Comparison of ENCODE assay signal across 10 cellular contexts in genomic region chr7:40299097-40299496, GRCh38.
A peak's percentile ranks its signal among the peaks of the same experiment; 100 is the strongest.
DNase-seq lines count a peak whose midpoint lies in the region; ATAC-seq and TF ChIP-seq lines count a peak whose summit lies in the region.
"Had no signal": no experiment of that assay in that cellular context is flagged by ENCODE, and none has a peak within 500 bp of the region (broad histone marks: within the 10 kb centered on the region; RNA-seq: fewer than 3 reads in every experiment).

No MANE protein-coding gene starts in this region.

- no peaks in the 10 kb centered on the region for H3K36me3 Mint-ChIP-seq in activated CD4-positive, alpha-beta T cell treated with anti-CD3 and anti-CD28 coated beads, Interleukin-2, amount 10 ng/mL, durations not matched to agents 7 days and 5 days (ENCODE audit: low read depth)

- no peak for TF ChIP-seq EP300 in Ishikawa (IDR thresholded peaks at IDR 0.05; ENCODE audit: borderline replicate concordance)

- POLR2A ChIA-PET in activated CD4-positive, alpha-beta T cell treated with anti-CD3 and anti-CD28 coated beads, Interleukin-2, amount 10 ng/mL, durations not matched to agents 7 days and 5 days (lab: Charles Lee) = no interaction called here

- no peak overlapping the region for H3K4me3 Mint-ChIP-seq in activated CD4-positive, alpha-beta T cell treated with anti-CD3 and anti-CD28 coated beads, Interleukin-2, amount 10 ng/mL, durations not matched to agents 7 days and 5 days
- H3K4me3 Mint-ChIP-seq: neural crest cell had no signal

- H3K27me3 Mint-ChIP-seq in activated CD4-positive, alpha-beta T cell treated with anti-CD3 and anti-CD28 coated beads, Interleukin-2, amount 10 ng/mL, durations not matched to agents 7 days and 5 days = no peaks in the 10 kb centered on the region

- DNase-seq in activated CD4-positive, alpha-beta T cell treated with anti-CD3 and anti-CD28 coated beads for 48 hours = peak; percentile 4
- DNase-seq in activated CD4-positive, alpha-beta T cell treated with anti-CD3 and anti-CD28 coated beads, Interleukin-2, amount 10 ng/mL, durations not matched to agents 7 days and 5 days = no peak
- peak; percentile 71 to 97 for DNase-seq in dermis microvascular lymphatic vessel endothelial cell (ENCODE audit: low read depth in 2 of 2)
- DNase-seq in skeletal muscle cell (ENCODE audit: low read depth) = peak; percentile 75
- DNase-seq in NCI-H1930 (lab: John Stamatoyannopoulos, UW) = no peak
- DNase-seq: NCI-H1092 had no signal

- no peak for TF ChIP-seq RAD21 in Ishikawa (IDR thresholded peaks at IDR 0.05; ENCODE audit: low read depth)

- no peaks in the 10 kb centered on the region for H3K9me3 Mint-ChIP-seq in activated CD4-positive, alpha-beta T cell treated with anti-CD3 and anti-CD28 coated beads, Interleukin-2, amount 10 ng/mL, durations not matched to agents 7 days and 5 days

- CTCF ChIA-PET in activated CD4-positive, alpha-beta T cell treated with anti-CD3 and anti-CD28 coated beads, Interleukin-2, amount 10 ng/mL, durations not matched to agents 7 days and 5 days (lab: Charles Lee) = no interaction called here

- no peak overlapping the region for H3K4me3 ChIP-seq in skeletal muscle cell (ENCODE audit: low read depth, low read length)

- H3K27ac Mint-ChIP-seq in activated CD4-positive, alpha-beta T cell treated with anti-CD3 and anti-CD28 coated beads, Interleukin-2, amount 10 ng/mL, durations not matched to agents 7 days and 5 days = no peak overlapping the region

- no peak for ATAC-seq in GM19397 (IDR thresholded peaks at IDR 0.05; ENCODE audit: unreplicated experiment)
- ATAC-seq in HG03045 (IDR thresholded peaks at IDR 0.05; ENCODE audit: unreplicated experiment) = no peak

- H3K4me1 Mint-ChIP-seq in activated CD4-positive, alpha-beta T cell treated with anti-CD3 and anti-CD28 coated beads, Interleukin-2, amount 10 ng/mL, durations not matched to agents 7 days and 5 days = peaks cover 6% of the 10 kb centered on the region

TF ChIP-seq in Ishikawa, 13 proteins besides CTCF, POLR2A, EP300 and RAD21:
- TF ChIP-seq, protein P1, sequence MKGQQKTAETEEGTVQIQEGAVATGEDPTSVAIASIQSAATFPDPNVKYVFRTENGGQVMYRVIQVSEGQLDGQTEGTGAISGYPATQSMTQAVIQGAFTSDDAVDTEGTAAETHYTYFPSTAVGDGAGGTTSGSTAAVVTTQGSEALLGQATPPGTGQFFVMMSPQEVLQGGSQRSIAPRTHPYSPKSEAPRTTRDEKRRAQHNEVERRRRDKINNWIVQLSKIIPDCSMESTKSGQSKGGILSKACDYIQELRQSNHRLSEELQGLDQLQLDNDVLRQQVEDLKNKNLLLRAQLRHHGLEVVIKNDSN (IDR thresholded peaks at IDR 0.05) = peak; percentile 49; the same call in 1 of the 2 replicates
- TF ChIP-seq CEBPB (IDR thresholded peaks at IDR 0.05) = no peak

Comparison
In these comparisons a context has a peak if more than half of its experiments do, and no peak if none do; other contexts are left out.
1. DNase-seq: peak in activated CD4-positive, alpha-beta T cell treated with anti-CD3 and anti-CD28 coated beads for 48 hours (single experiment), dermis microvascular lymphatic vessel endothelial cell (2 of 2) and skeletal muscle cell (single experiment); none in activated CD4-positive, alpha-beta T cell treated with anti-CD3 and anti-CD28 coated beads, Interleukin-2, amount 10 ng/mL, durations not matched to agents 7 days and 5 days (single experiment) and NCI-H1930 (0 of 2).